In genomic region chr10:68826764-68827591, GRCh38 we compare ENCODE assay signal across 8 cellular contexts. TPM values are rescaled to one million over a fixed set of nuclear protein-coding genes. Genes with fewer than 3 reads are reported as not detected.
DNase-seq lines count a peak whose midpoint lies in the region; ATAC-seq and TF ChIP-seq lines count a peak whose summit lies in the region.

STOX1 (plus strand) TSS chr10:68827531; CDS start chr10:68827624, 93 bp downstream.

- 11% methylated on average over 36 of the region's 63 CpGs for whole genome bisulfite sequencing in hepatocyte (ENCODE audit: low lambda C conversion rate, missing lambda C conversion rate)

- peak within 1 kb of the TSS; percentile 23 for H3K27ac Mint-ChIP-seq in Calu3 (ENCODE audit: unreplicated experiment)
- no peak within 1 kb of the TSS for H3K27ac Mint-ChIP-seq in T-helper 17 cell

- peak within 1 kb of the TSS; percentile 96 for H3K4me2 ChIP-seq in hepatocyte

- no peaks in the 10 kb centered on the region for H3K9me3 Mint-ChIP-seq in Calu3 (ENCODE audit: low read depth, unreplicated experiment)

- in situ Hi-C loops in gastrocnemius medialis (cut with MboI; ENCODE audit: low sequenced_read_pairs in 4 of 4): no loop called here

- H3K9me2 ChIP-seq in hepatocyte (replicated peaks; ENCODE audit: insufficient read depth): no peaks in the 10 kb centered on the region

- intact Hi-C loops in Calu3 (cut with micrococcal nuclease; ENCODE audit: unreplicated experiment): no loop called here
- intact Hi-C loops in gastrocnemius medialis (cut with DNase I; ENCODE audit: low total_unique reads): loop anchor here (1.0 kb wide), 1 partner anchor 70 kb away; no protein-coding TSS in a partner anchor

- H3K4me1 ChIP-seq in hepatocyte (ENCODE audit: insufficient read depth): peaks cover 4% of the 10 kb centered on the region
- peaks cover 0 to 4% of the 10 kb centered on the region in 2 donors for H3K4me1 ChIP-seq in gastrocnemius medialis

- no peaks in the 10 kb centered on the region for H3K79me2 ChIP-seq in hepatocyte

- H3K27me3 Mint-ChIP-seq in Calu3 (ENCODE audit: unreplicated experiment) (no peaks in the 10 kb centered on the region), T-helper 17 cell (peaks cover 5% of the 10 kb centered on the region)

- H2AFZ ChIP-seq in hepatocyte: peak within 1 kb of the TSS; percentile 90

- BruUV-seq in Calu3 (replicated peaks; lab: Mats Ljungman, UMichigan): no TSS peak

- peak within 1 kb of the TSS; percentile 76 for H3K27ac ChIP-seq in hepatocyte
- H3K27ac ChIP-seq in gastrocnemius medialis: peak within 1 kb of the TSS in 1 of 4 donors; percentile 18

- no peak for TF ChIP-seq POLR2A in gastrocnemius medialis (IDR thresholded peaks at IDR 0.05)

- H3K9me3 ChIP-seq in T-helper 17 cell (ENCODE audit: control insufficient read depth, low read length, poor library complexity, severe bottlenecking) (no peaks in the 10 kb centered on the region), hepatocyte (ENCODE audit: low read depth) (no peaks in the 10 kb centered on the region), gastrocnemius medialis (no peaks in the 10 kb centered on the region)

- H3K4me3 Mint-ChIP-seq in Calu3 (ENCODE audit: low read depth, unreplicated experiment): peak within 1 kb of the TSS; percentile 78
- H3K4me3 Mint-ChIP-seq in T-helper 17 cell: peak within 1 kb of the TSS; percentile 80

- H3K4me3 ChIP-seq in hepatocyte (peak within 1 kb of the TSS; percentile 73), gastrocnemius medialis (peak within 1 kb of the TSS; percentile 52 to 70 (median 59))

- H3K27me3 ChIP-seq in hepatocyte (no peaks in the 10 kb centered on the region), gastrocnemius medialis (no peaks in the 10 kb centered on the region)

- ATAC-seq in GM21447 (IDR thresholded peaks at IDR 0.05; ENCODE audit: unreplicated experiment) (peak; percentile 60), T-helper 17 cell (peak; percentile 78), gastrocnemius medialis (peak; percentile 72 to 73), GM18520 (IDR thresholded peaks at IDR 0.05; ENCODE audit: unreplicated experiment) (no peak)

- CTCF ChIA-PET in Calu3 (lab: Charles Lee): interaction anchor here (0.6 to 1.0 kb wide), 3 partner anchors 9 to 45 kb away, joined by 3 to 5 read pairs (median 5); no protein-coding TSS in a partner anchor

- H3K36me3 Mint-ChIP-seq in Calu3 (ENCODE audit: insufficient read depth, unreplicated experiment) (peaks cover 14% of the 10 kb centered on the region), T-helper 17 cell (ENCODE audit: low read depth) (no peaks in the 10 kb centered on the region)

- TF ChIP-seq CTCF in Calu3 (IDR thresholded peaks at IDR 0.05; ENCODE audit: unreplicated experiment) (no peak), hepatocyte (IDR thresholded peaks at IDR 0.05; ENCODE audit: poor library complexity) (peak; percentile 4), gastrocnemius medialis (IDR thresholded peaks at IDR 0.05 in 4 of 5, conservative IDR thresholded peaks at IDR 0.05 in 1 of 5) (no peak)

- H4K20me1 ChIP-seq in hepatocyte (ENCODE audit: insufficient read depth, poor library complexity, severe bottlenecking): no peaks in the 10 kb centered on the region

- H3K4me1 Mint-ChIP-seq in Calu3 (ENCODE audit: low read depth, unreplicated experiment) (peaks cover 5% of the 10 kb centered on the region), T-helper 17 cell (peaks cover 2% of the 10 kb centered on the region)

- no peaks in the 10 kb centered on the region for H3K36me3 ChIP-seq in hepatocyte (replicated peaks; ENCODE audit: insufficient read depth, low read depth)
- no peaks in the 10 kb centered on the region for H3K36me3 ChIP-seq in gastrocnemius medialis

- DNase-seq in Calu3 (peak; percentile 79), Kasumi-1 (lab: John Stamatoyannopoulos, UW) (peak; percentile 77 to 83), T-helper 17 cell (peak; percentile 21 to 43 (median 31)), anterior cingulate cortex (lab: John Stamatoyannopoulos, UW) (peak in 43 of 58 donors; percentile 7 to 79 (median 38)), hepatocyte (ENCODE audit: low spot score) (peak; percentile 88), gastrocnemius medialis (peak; percentile 10 to 15)

RNA-seq across cellular contexts. Expression of gene STOX1, which starts in this region (rescaled TPM):
- 2.7 TPM in 2 replicates for total RNA-seq in Calu3 (2022)
- total RNA-seq in T-helper 17 cell: under 1 TPM in 1 of 2 donors, not detected in 1; 0.12 TPM
- 5.5 and 6.4 TPM in 2 replicates for total RNA-seq in hepatocyte
- 1.6 and 3.7 TPM in 2 replicates for polyA plus RNA-seq in hepatocyte
- 1 to 10 TPM in 2 of 4 donors, under 1 TPM in 2; 0.10 to 1.5 (median 1.1) TPM for total RNA-seq in gastrocnemius medialis

Comparison
In these comparisons a context has a peak if more than half of its experiments do, and no peak if none do; other contexts are left out.
1. Peak in DNase-seq and ATAC-seq in T-helper 17 cell; RNA of the gene not detected or under 1 TPM.
2. DNase-seq: peak in every context shown above with its lines; median percentile 88 in hepatocyte; 80 in Kasumi-1; 79 in Calu3; 38 in anterior cingulate cortex; 31 in T-helper 17 cell; 12 in gastrocnemius medialis.